Comparison of ENCODE assay signal across 11 cellular contexts in genomic region chr13:75226755-75227435, GRCh38.
DNase-seq lines count a peak whose midpoint lies in the region; ATAC-seq and TF ChIP-seq lines count a peak whose summit lies in the region.
"Had no signal": no experiment of that assay in that cellular context is flagged by ENCODE, and none has a peak within 500 bp of the region (broad histone marks: within the 10 kb centered on the region; RNA-seq: fewer than 3 reads in every experiment).

No MANE protein-coding gene starts in this region.

- no peak overlapping the region for H2BK12ac ChIP-seq in trophoblast cell (ENCODE audit: low read length)

- H3K4me2 ChIP-seq in trophoblast cell (ENCODE audit: low read length), result no peak overlapping the region

- CTCF ChIA-PET in CD4-positive, alpha-beta memory T cell (lab: Charles Lee; ENCODE audit: partially characterized antibody), result interaction anchor here (1.1 kb wide), 1 partner anchor 12 kb away, joined by 3 read pairs; no protein-coding TSS in a partner anchor

- DNase-seq in GM04503 (ENCODE audit: low read depth) (peak; percentile 89), NCI-H226 (peak; percentile 93), epithelial cell of esophagus (ENCODE audit: low read depth) (peak; percentile 88), renal cortical epithelial cell (ENCODE audit: low read depth) (peak; percentile 100), trophoblast cell (no peak)
- no peak for DNase-seq in CD4-positive, alpha-beta memory T cell
- DNase-seq: effector CD4-positive, alpha-beta T cell; NCI-H2081 treated with DMSO at 0.1 percent for 48 hours; SW 1271 had no signal

- H3K9ac ChIP-seq in trophoblast cell (ENCODE audit: low read length), result no peak overlapping the region

- no peak overlapping the region for H4K12ac ChIP-seq in trophoblast cell (ENCODE audit: low read depth, low read length)

- ATAC-seq in HG02763 (IDR thresholded peaks at IDR 0.05; ENCODE audit: unreplicated experiment), result no peak
- ATAC-seq in GM18861 (IDR thresholded peaks at IDR 0.05; ENCODE audit: unreplicated experiment), result no peak

- H3K27ac ChIP-seq in CD4-positive, alpha-beta memory T cell (ENCODE audit: low read depth, low read length), result no peak overlapping the region
- no peak overlapping the region for H3K27ac ChIP-seq in trophoblast cell (ENCODE audit: low read depth, low read length)

- no peak overlapping the region for H3K4me3 ChIP-seq in epithelial cell of esophagus (ENCODE audit: low read length)
- no peak overlapping the region for H3K4me3 ChIP-seq in CD4-positive, alpha-beta memory T cell (ENCODE audit: low read length in 2 of 2)
- no peak overlapping the region for H3K4me3 ChIP-seq in trophoblast cell (ENCODE audit: low read depth, low read length)

- no peaks in the 10 kb centered on the region for H3K36me3 ChIP-seq in CD4-positive, alpha-beta memory T cell (ENCODE audit: insufficient read depth, low read length)
- H3K36me3 ChIP-seq in trophoblast cell (ENCODE audit: control insufficient read depth in 1 of 2, insufficient read depth in 2 of 2, low read length in 2 of 2), result no peaks in the 10 kb centered on the region

- no peak overlapping the region for H3K4ac ChIP-seq in trophoblast cell (ENCODE audit: low read depth, low read length)

- POLR2A ChIA-PET in CD4-positive, alpha-beta memory T cell (lab: Charles Lee; ENCODE audit: partially characterized antibody), result no interaction called here

- no peaks in the 10 kb centered on the region for H3K79me2 ChIP-seq in trophoblast cell (ENCODE audit: control insufficient read depth, insufficient read depth, low read length, poor library complexity)

- no peak overlapping the region for H2BK5ac ChIP-seq in trophoblast cell (ENCODE audit: low read depth, low read length, poor library complexity)

- no CpG with 5 or more reads among the region's 3 CpGs for WGBS in trophoblast cell (ENCODE audit: extremely low coverage, insufficient coverage, insufficient read length)

- peaks cover 0 to 2% of the 10 kb centered on the region in 2 donors for H3K27me3 Mint-ChIP-seq in CD4-positive, alpha-beta memory T cell

- H3K9me3 Mint-ChIP-seq in CD4-positive, alpha-beta memory T cell, result no peaks in the 10 kb centered on the region

- H3K4me1 Mint-ChIP-seq in CD4-positive, alpha-beta memory T cell, result no peaks in the 10 kb centered on the region

- H2AFZ ChIP-seq in trophoblast cell (ENCODE audit: insufficient read depth, low read length, poor library complexity), result no peak overlapping the region

- no peaks in the 10 kb centered on the region for H3K79me1 ChIP-seq in trophoblast cell (ENCODE audit: low read length)

- no peak overlapping the region for H4K91ac ChIP-seq in trophoblast cell (ENCODE audit: low read depth, low read length)

- no peak overlapping the region for H3K27ac Mint-ChIP-seq in CD4-positive, alpha-beta memory T cell

- no peaks in the 10 kb centered on the region for H3K27me3 ChIP-seq in CD4-positive, alpha-beta memory T cell (ENCODE audit: insufficient read depth, low read length)
- H3K27me3 ChIP-seq in trophoblast cell (ENCODE audit: insufficient read depth, low read length), result no peaks in the 10 kb centered on the region

- no peak overlapping the region for H4K8ac ChIP-seq in trophoblast cell (ENCODE audit: low read depth, low read length)

- no peaks in the 10 kb centered on the region for H3K36me3 Mint-ChIP-seq in CD4-positive, alpha-beta memory T cell

- H2BK120ac ChIP-seq in trophoblast cell (ENCODE audit: insufficient read depth, low read length, poor library complexity), result no peak overlapping the region

- no peak overlapping the region for H3K14ac ChIP-seq in trophoblast cell (ENCODE audit: low read length)

- H3K4me1 ChIP-seq in CD4-positive, alpha-beta memory T cell (ENCODE audit: insufficient read depth, low read length), result no peaks in the 10 kb centered on the region
- H3K4me1 ChIP-seq in trophoblast cell (ENCODE audit: control insufficient read depth in 1 of 2, insufficient read depth in 2 of 2, low read length in 2 of 2), result no peaks in the 10 kb centered on the region

- H3K4me3 Mint-ChIP-seq in CD4-positive, alpha-beta memory T cell, result no peak overlapping the region

- H3K18ac ChIP-seq in trophoblast cell (ENCODE audit: low read length), result no peak overlapping the region

- intact Hi-C loops in CD4-positive, alpha-beta memory T cell (cut with micrococcal nuclease), result no loop called here

- H3K23ac ChIP-seq in trophoblast cell (ENCODE audit: low read length), result no peak overlapping the region

- no peak for TF ChIP-seq CTCF in epithelial cell of esophagus (IDR thresholded peaks at IDR 0.05; ENCODE audit: insufficient read depth, low read depth, low read length, missing control alignments)

- no peaks in the 10 kb centered on the region for H3K9me3 ChIP-seq in CD4-positive, alpha-beta memory T cell (ENCODE audit: control insufficient read depth in 1 of 2, low read length in 2 of 2)
- no peaks in the 10 kb centered on the region for H3K9me3 ChIP-seq in trophoblast cell (ENCODE audit: insufficient read depth, low read depth, low read length)

- no peak overlapping the region for H2AK5ac ChIP-seq in trophoblast cell (ENCODE audit: low read length)

Comparison
In these comparisons a context has a peak if more than half of its experiments do, and no peak if none do; other contexts are left out.
1. DNase-seq: peak in GM04503 (single experiment), NCI-H226 (single experiment), epithelial cell of esophagus (single experiment) and renal cortical epithelial cell (single experiment); none in CD4-positive, alpha-beta memory T cell (0 of 5) and trophoblast cell (0 of 2).